In the genomic region with DNA sequence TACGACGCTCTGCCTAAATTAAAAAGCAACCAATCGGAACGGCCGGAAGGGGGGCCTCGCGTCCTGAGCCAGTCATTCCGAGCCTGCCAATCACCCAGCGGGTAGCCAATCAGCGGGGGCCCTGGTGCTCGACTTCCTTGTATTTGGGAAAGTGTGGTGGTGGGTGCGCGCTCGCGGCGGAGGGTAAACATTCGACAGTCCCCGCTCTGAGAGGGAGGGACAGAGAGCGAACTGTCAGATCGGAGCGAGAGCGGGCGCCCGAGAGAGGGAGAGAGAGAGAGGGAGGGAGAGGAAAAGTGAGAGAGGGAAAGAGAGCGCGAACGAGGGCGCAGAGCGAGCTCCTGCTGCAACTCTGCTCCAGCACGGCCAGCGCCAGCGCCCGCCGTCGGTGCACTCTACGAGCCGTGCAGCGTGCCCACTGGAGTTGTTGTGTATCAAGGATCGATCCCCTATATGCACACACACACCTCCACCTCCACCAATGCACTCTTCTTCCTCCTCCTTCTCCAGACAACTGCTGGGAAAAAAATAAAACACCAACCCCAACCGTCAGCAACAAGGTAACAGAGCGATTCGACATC, we compare ENCODE assay signal across 1 cellular context.
TF ChIP-seq lines count a peak whose summit lies in the region.

A gene (plus strand): TSS at position 190 of the 581 bp plus-strand sequence. CDS start 1,396 bp downstream, outside the sequence.

TF ChIP-seq in WTC11, 78 proteins besides CTCF, POLR2A, EP300 and RAD21 (continued from another document):
- TF ChIP-seq, protein P1, sequence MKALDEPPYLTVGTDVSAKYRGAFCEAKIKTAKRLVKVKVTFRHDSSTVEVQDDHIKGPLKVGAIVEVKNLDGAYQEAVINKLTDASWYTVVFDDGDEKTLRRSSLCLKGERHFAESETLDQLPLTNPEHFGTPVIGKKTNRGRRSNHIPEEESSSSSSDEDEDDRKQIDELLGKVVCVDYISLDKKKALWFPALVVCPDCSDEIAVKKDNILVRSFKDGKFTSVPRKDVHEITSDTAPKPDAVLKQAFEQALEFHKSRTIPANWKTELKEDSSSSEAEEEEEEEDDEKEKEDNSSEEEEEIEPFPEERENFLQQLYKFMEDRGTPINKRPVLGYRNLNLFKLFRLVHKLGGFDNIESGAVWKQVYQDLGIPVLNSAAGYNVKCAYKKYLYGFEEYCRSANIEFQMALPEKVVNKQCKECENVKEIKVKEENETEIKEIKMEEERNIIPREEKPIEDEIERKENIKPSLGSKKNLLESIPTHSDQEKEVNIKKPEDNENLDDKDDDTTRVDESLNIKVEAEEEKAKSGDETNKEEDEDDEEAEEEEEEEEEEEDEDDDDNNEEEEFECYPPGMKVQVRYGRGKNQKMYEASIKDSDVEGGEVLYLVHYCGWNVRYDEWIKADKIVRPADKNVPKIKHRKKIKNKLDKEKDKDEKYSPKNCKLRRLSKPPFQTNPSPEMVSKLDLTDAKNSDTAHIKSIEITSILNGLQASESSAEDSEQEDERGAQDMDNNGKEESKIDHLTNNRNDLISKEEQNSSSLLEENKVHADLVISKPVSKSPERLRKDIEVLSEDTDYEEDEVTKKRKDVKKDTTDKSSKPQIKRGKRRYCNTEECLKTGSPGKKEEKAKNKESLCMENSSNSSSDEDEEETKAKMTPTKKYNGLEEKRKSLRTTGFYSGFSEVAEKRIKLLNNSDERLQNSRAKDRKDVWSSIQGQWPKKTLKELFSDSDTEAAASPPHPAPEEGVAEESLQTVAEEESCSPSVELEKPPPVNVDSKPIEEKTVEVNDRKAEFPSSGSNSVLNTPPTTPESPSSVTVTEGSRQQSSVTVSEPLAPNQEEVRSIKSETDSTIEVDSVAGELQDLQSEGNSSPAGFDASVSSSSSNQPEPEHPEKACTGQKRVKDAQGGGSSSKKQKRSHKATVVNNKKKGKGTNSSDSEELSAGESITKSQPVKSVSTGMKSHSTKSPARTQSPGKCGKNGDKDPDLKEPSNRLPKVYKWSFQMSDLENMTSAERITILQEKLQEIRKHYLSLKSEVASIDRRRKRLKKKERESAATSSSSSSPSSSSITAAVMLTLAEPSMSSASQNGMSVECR (CRISPR knock-in tag; IDR thresholded peaks at IDR 0.05; ENCODE audit: borderline replicate concordance): 0 out of 2 replicates have a peak, but pooled peaks have one; percentile 55
- TF ChIP-seq FOXK1 (CRISPR knock-in tag; IDR thresholded peaks at IDR 0.05) (peak; percentile 87), NFYB (CRISPR knock-in tag; conservative IDR thresholded peaks at IDR 0.05; ENCODE audit: low read depth) (peak; percentile 70), CREB1 (CRISPR knock-in tag; IDR thresholded peaks at IDR 0.05) (no peak), ZNF232 (CRISPR knock-in tag; IDR thresholded peaks at IDR 0.05) (no peak), ETV6 (CRISPR knock-in tag; IDR thresholded peaks at IDR 0.05) (no peak), HMGA2 (CRISPR knock-in tag; IDR thresholded peaks at IDR 0.05) (peak; percentile 27; the same call in 1 of the 2 replicates), RELA (CRISPR knock-in tag; IDR thresholded peaks at IDR 0.05; ENCODE audit: borderline replicate concordance) (no peak), ZNF263 (CRISPR knock-in tag; IDR thresholded peaks at IDR 0.05; ENCODE audit: low read depth) (no peak), KAT7 (CRISPR knock-in tag; IDR thresholded peaks at IDR 0.05; ENCODE audit: borderline replicate concordance) (peak; percentile 66; the same call in 1 of the 2 replicates)
- TF ChIP-seq, protein P2, sequence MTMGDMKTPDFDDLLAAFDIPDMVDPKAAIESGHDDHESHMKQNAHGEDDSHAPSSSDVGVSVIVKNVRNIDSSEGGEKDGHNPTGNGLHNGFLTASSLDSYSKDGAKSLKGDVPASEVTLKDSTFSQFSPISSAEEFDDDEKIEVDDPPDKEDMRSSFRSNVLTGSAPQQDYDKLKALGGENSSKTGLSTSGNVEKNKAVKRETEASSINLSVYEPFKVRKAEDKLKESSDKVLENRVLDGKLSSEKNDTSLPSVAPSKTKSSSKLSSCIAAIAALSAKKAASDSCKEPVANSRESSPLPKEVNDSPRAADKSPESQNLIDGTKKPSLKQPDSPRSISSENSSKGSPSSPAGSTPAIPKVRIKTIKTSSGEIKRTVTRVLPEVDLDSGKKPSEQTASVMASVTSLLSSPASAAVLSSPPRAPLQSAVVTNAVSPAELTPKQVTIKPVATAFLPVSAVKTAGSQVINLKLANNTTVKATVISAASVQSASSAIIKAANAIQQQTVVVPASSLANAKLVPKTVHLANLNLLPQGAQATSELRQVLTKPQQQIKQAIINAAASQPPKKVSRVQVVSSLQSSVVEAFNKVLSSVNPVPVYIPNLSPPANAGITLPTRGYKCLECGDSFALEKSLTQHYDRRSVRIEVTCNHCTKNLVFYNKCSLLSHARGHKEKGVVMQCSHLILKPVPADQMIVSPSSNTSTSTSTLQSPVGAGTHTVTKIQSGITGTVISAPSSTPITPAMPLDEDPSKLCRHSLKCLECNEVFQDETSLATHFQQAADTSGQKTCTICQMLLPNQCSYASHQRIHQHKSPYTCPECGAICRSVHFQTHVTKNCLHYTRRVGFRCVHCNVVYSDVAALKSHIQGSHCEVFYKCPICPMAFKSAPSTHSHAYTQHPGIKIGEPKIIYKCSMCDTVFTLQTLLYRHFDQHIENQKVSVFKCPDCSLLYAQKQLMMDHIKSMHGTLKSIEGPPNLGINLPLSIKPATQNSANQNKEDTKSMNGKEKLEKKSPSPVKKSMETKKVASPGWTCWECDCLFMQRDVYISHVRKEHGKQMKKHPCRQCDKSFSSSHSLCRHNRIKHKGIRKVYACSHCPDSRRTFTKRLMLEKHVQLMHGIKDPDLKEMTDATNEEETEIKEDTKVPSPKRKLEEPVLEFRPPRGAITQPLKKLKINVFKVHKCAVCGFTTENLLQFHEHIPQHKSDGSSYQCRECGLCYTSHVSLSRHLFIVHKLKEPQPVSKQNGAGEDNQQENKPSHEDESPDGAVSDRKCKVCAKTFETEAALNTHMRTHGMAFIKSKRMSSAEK (CRISPR knock-in tag; IDR thresholded peaks at IDR 0.05; ENCODE audit: borderline replicate concordance): no peak
- TF ChIP-seq, protein P3, sequence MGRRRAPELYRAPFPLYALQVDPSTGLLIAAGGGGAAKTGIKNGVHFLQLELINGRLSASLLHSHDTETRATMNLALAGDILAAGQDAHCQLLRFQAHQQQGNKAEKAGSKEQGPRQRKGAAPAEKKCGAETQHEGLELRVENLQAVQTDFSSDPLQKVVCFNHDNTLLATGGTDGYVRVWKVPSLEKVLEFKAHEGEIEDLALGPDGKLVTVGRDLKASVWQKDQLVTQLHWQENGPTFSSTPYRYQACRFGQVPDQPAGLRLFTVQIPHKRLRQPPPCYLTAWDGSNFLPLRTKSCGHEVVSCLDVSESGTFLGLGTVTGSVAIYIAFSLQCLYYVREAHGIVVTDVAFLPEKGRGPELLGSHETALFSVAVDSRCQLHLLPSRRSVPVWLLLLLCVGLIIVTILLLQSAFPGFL (CRISPR knock-in tag; IDR thresholded peaks at IDR 0.05; ENCODE audit: borderline replicate concordance): no peak
- TF ChIP-seq, protein P4, sequence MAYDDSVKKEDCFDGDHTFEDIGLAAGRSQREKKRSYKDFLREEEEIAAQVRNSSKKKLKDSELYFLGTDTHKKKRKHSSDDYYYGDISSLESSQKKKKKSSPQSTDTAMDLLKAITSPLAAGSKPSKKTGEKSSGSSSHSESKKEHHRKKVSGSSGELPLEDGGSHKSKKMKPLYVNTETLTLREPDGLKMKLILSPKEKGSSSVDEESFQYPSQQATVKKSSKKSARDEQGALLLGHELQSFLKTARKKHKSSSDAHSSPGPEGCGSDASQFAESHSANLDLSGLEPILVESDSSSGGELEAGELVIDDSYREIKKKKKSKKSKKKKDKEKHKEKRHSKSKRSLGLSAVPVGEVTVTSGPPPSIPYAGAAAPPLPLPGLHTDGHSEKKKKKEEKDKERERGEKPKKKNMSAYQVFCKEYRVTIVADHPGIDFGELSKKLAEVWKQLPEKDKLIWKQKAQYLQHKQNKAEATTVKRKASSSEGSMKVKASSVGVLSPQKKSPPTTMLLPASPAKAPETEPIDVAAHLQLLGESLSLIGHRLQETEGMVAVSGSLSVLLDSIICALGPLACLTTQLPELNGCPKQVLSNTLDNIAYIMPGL (CRISPR knock-in tag; IDR thresholded peaks at IDR 0.05): no peak
- TF ChIP-seq, protein P5, sequence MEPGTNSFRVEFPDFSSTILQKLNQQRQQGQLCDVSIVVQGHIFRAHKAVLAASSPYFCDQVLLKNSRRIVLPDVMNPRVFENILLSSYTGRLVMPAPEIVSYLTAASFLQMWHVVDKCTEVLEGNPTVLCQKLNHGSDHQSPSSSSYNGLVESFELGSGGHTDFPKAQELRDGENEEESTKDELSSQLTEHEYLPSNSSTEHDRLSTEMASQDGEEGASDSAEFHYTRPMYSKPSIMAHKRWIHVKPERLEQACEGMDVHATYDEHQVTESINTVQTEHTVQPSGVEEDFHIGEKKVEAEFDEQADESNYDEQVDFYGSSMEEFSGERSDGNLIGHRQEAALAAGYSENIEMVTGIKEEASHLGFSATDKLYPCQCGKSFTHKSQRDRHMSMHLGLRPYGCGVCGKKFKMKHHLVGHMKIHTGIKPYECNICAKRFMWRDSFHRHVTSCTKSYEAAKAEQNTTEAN (CRISPR knock-in tag; IDR thresholded peaks at IDR 0.05): 0 out of 2 replicates have a peak, but pooled peaks have one; percentile 42
- TF ChIP-seq, protein P6, sequence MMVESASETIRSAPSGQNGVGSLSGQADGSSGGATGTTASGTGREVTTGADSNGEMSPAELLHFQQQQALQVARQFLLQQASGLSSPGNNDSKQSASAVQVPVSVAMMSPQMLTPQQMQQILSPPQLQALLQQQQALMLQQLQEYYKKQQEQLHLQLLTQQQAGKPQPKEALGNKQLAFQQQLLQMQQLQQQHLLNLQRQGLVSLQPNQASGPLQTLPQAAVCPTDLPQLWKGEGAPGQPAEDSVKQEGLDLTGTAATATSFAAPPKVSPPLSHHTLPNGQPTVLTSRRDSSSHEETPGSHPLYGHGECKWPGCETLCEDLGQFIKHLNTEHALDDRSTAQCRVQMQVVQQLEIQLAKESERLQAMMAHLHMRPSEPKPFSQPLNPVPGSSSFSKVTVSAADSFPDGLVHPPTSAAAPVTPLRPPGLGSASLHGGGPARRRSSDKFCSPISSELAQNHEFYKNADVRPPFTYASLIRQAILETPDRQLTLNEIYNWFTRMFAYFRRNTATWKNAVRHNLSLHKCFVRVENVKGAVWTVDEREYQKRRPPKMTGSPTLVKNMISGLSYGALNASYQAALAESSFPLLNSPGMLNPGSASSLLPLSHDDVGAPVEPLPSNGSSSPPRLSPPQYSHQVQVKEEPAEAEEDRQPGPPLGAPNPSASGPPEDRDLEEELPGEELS (CRISPR knock-in tag; IDR thresholded peaks at IDR 0.05): peak; percentile 16; the same call in 1 of the 2 replicates
- TF ChIP-seq, protein P7, sequence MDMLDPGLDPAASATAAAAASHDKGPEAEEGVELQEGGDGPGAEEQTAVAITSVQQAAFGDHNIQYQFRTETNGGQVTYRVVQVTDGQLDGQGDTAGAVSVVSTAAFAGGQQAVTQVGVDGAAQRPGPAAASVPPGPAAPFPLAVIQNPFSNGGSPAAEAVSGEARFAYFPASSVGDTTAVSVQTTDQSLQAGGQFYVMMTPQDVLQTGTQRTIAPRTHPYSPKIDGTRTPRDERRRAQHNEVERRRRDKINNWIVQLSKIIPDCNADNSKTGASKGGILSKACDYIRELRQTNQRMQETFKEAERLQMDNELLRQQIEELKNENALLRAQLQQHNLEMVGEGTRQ (CRISPR knock-in tag; IDR thresholded peaks at IDR 0.05): no peak
- TF ChIP-seq, protein P8, sequence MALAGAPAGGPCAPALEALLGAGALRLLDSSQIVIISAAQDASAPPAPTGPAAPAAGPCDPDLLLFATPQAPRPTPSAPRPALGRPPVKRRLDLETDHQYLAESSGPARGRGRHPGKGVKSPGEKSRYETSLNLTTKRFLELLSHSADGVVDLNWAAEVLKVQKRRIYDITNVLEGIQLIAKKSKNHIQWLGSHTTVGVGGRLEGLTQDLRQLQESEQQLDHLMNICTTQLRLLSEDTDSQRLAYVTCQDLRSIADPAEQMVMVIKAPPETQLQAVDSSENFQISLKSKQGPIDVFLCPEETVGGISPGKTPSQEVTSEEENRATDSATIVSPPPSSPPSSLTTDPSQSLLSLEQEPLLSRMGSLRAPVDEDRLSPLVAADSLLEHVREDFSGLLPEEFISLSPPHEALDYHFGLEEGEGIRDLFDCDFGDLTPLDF (CRISPR knock-in tag; IDR thresholded peaks at IDR 0.05): no peak
- TF ChIP-seq, protein P9, sequence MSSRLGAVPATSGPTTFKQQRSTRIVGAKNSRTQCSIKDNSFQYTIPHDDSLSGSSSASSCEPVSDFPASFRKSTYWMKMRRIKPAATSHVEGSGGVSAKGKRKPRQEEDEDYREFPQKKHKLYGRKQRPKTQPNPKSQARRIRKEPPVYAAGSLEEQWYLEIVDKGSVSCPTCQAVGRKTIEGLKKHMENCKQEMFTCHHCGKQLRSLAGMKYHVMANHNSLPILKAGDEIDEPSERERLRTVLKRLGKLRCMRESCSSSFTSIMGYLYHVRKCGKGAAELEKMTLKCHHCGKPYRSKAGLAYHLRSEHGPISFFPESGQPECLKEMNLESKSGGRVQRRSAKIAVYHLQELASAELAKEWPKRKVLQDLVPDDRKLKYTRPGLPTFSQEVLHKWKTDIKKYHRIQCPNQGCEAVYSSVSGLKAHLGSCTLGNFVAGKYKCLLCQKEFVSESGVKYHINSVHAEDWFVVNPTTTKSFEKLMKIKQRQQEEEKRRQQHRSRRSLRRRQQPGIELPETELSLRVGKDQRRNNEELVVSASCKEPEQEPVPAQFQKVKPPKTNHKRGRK (CRISPR knock-in tag; IDR thresholded peaks at IDR 0.05; ENCODE audit: borderline replicate concordance): no peak
- TF ChIP-seq, protein P10, sequence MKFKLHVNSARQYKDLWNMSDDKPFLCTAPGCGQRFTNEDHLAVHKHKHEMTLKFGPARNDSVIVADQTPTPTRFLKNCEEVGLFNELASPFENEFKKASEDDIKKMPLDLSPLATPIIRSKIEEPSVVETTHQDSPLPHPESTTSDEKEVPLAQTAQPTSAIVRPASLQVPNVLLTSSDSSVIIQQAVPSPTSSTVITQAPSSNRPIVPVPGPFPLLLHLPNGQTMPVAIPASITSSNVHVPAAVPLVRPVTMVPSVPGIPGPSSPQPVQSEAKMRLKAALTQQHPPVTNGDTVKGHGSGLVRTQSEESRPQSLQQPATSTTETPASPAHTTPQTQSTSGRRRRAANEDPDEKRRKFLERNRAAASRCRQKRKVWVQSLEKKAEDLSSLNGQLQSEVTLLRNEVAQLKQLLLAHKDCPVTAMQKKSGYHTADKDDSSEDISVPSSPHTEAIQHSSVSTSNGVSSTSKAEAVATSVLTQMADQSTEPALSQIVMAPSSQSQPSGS (CRISPR knock-in tag; IDR thresholded peaks at IDR 0.05; ENCODE audit: borderline replicate concordance, low read depth): no peak
